Comparison of ENCODE assay signal across 14 cellular contexts in genomic region chr1:36367067-36367466, GRCh38. TPM values are rescaled to one million over a fixed set of nuclear protein-coding genes. Genes with fewer than 3 reads are reported as not detected.
A peak's percentile ranks its signal among the peaks of the same experiment; 100 is the strongest.
DNase-seq lines count a peak whose midpoint lies in the region; ATAC-seq and TF ChIP-seq lines count a peak whose summit lies in the region.
"Had no signal": no experiment of that assay in that cellular context is flagged by ENCODE, and none has a peak within 500 bp of the region (broad histone marks: within the 10 kb centered on the region; RNA-seq: fewer than 3 reads in every experiment).

No MANE protein-coding gene starts in this region.

- peaks cover 6 to 75% of the 10 kb centered on the region in 2 experiments; a peak in 2 of 4 replicates for H3K79me1 ChIP-seq in IMR-90 (ENCODE audit: low read depth in 1 of 2, low read length in 2 of 2)

- peaks cover 70% of the 10 kb centered on the region for H3K4me1 ChIP-seq in BLaER1
- H3K4me1 ChIP-seq in IMR-90 (ENCODE audit: control insufficient read depth, insufficient read depth, low read length), result peaks cover 12% of the 10 kb centered on the region
- peaks cover 74 to 77% of the 10 kb centered on the region in 2 experiments for H3K4me1 ChIP-seq in neutrophil (ENCODE audit: control insufficient read depth in 1 of 2, insufficient read depth in 1 of 2, low read depth in 1 of 2, low read length in 1 of 2)
- H3K4me1 ChIP-seq in Caco-2, result no peaks in the 10 kb centered on the region

- WGBS in IMR-90 (ENCODE audit: extremely low coverage in 2 of 2, insufficient read length in 1 of 2), 2 experiments, result 83% methylated on average over 3 of the region's 5 CpGs; no CpG with 5 or more reads in 1 of the 2 experiments

- H3K4me1 Mint-ChIP-seq in brain, result peaks cover 64% of the 10 kb centered on the region
- H3K4me1 Mint-ChIP-seq in Caco-2 (ENCODE audit: low read depth, unreplicated experiment), result no peaks in the 10 kb centered on the region

- no peak overlapping the region for H3K56ac ChIP-seq in IMR-90 (ENCODE audit: extremely low read depth, insufficient read depth, low read length)

- H3K36me3 Mint-ChIP-seq in brain (peaks cover 37% of the 10 kb centered on the region), Caco-2 (ENCODE audit: insufficient read depth, unreplicated experiment) (peaks cover 3% of the 10 kb centered on the region)

- TF ChIP-seq CTCF in IMR-90 (conservative IDR thresholded peaks at IDR 0.05; ENCODE audit: low read depth, low read length) (no peak), brain (conservative IDR thresholded peaks at IDR 0.05) (no peak), neutrophil (IDR thresholded peaks at IDR 0.05) (no peak), Caco-2 (IDR thresholded peaks at IDR 0.05; ENCODE audit: insufficient read depth in 1 of 2, low read depth in 1 of 2, low read length in 1 of 2, severe bottlenecking in 1 of 2, unreplicated experiment in 1 of 2) (no peak)

- no peak overlapping the region for H3K23ac ChIP-seq in IMR-90 (ENCODE audit: low read depth, low read length)

- peak overlapping the region; percentile 81 for H3K4me2 ChIP-seq in BLaER1
- H3K4me2 ChIP-seq in IMR-90 (ENCODE audit: low read depth, low read length), result no peak overlapping the region

- no peaks in the 10 kb centered on the region for H3K9me3 Mint-ChIP-seq in brain
- H3K9me3 Mint-ChIP-seq in Caco-2 (ENCODE audit: unreplicated experiment), result no peaks in the 10 kb centered on the region

- no peak overlapping the region for H3K4me3 ChIP-seq in BLaER1
- no peak overlapping the region for H3K4me3 ChIP-seq in IMR-90 (ENCODE audit: insufficient read depth, low read depth, low read length)
- peak overlapping the region; percentile 23 to 58 for H3K4me3 ChIP-seq in neutrophil (ENCODE audit: low read depth in 1 of 2, low read length in 1 of 2)
- no peak overlapping the region for H3K4me3 ChIP-seq in Caco-2 (ENCODE audit: low read depth, low read length)
- H3K4me3 ChIP-seq: breast epithelium had no signal

- ATAC-seq in IMR-90 (ENCODE audit: low read depth) (no peak), GM19328 (IDR thresholded peaks at IDR 0.05; ENCODE audit: unreplicated experiment) (no peak), HG03108 (IDR thresholded peaks at IDR 0.05; ENCODE audit: unreplicated experiment) (no peak)

- dilution Hi-C loops in IMR-90 (cut with HindIII; ENCODE audit: low sequenced_read_pairs, unreplicated experiment), result no loop called here

- H2BK20ac ChIP-seq in IMR-90 (ENCODE audit: low read depth, low read length), result no peak overlapping the region

- intact Hi-C loops in IMR-90 (cut with micrococcal nuclease) (loop anchor here (5.0 kb wide), 1 partner anchor 45 kb away; the partner anchor contains the start of gene EVA1B), Caco-2 (cut with micrococcal nuclease; ENCODE audit: unreplicated experiment) (no loop called here)

- POLR2A ChIA-PET in IMR-90 (lab: Charles Lee; ENCODE audit: unreplicated experiment), result no interaction called here
- POLR2A ChIA-PET in Caco-2 (lab: Charles Lee), result no interaction called here

- TF ChIP-seq POLR2A in IMR-90 (IDR thresholded peaks at IDR 0.05; ENCODE audit: low read depth, low read length), result no peak

- H2AK9ac ChIP-seq in IMR-90 (replicated peaks; ENCODE audit: low read depth, low read length, poor library complexity), result peak overlapping the region; percentile 6

- H3K27ac Mint-ChIP-seq in brain (peak overlapping the region in 4 of 5 experiments; percentile 93 to 99 (median 98)), Caco-2 (ENCODE audit: unreplicated experiment) (no peak overlapping the region)

- no peak overlapping the region for H3K18ac ChIP-seq in IMR-90 (ENCODE audit: low read depth, low read length)

- peak overlapping the region in 1 of 5 experiments; percentile 35 for H3K4me3 Mint-ChIP-seq in brain
- H3K4me3 Mint-ChIP-seq in Caco-2 (ENCODE audit: unreplicated experiment), result no peak overlapping the region

- H4K20me1 ChIP-seq in BLaER1 (peaks cover 35% of the 10 kb centered on the region), IMR-90 (ENCODE audit: insufficient read depth, low read length) (peaks cover 10% of the 10 kb centered on the region; the same call in 1 of the 2 replicates)

- no peak overlapping the region for H4K5ac ChIP-seq in IMR-90 (ENCODE audit: low read depth, low read length)

- H2BK120ac ChIP-seq in IMR-90 (ENCODE audit: low read depth, low read length), result no peak overlapping the region

- no peak for TF ChIP-seq RAD21 in IMR-90 (IDR thresholded peaks at IDR 0.05; ENCODE audit: low read length)

- H3K27ac ChIP-seq in BLaER1 (peak overlapping the region; percentile 36; the same call in 1 of the 2 replicates), IMR-90 (ENCODE audit: insufficient read depth, low read length) (no peak overlapping the region; the same call in 1 of the 2 replicates), neutrophil (peak overlapping the region; percentile 97)

- no peak overlapping the region for H2BK5ac ChIP-seq in IMR-90 (ENCODE audit: low read depth, low read length, poor library complexity, severe bottlenecking)

- H3K9me3 ChIP-seq in BLaER1 (no peaks in the 10 kb centered on the region), IMR-90 (ENCODE audit: control insufficient read depth, insufficient read depth, low read length) (no peaks in the 10 kb centered on the region), neutrophil (no peaks in the 10 kb centered on the region), Caco-2 (no peaks in the 10 kb centered on the region)
- H3K9me3 ChIP-seq: BE2C, breast epithelium had no signal

- H2AFZ ChIP-seq in IMR-90 (replicated peaks; ENCODE audit: low read length, poor library complexity), result no peak overlapping the region

- peak overlapping the region; percentile 47 for H3K4ac ChIP-seq in IMR-90 (ENCODE audit: low read depth, low read length)

- no peaks in the 10 kb centered on the region for H3K27me3 ChIP-seq in BLaER1
- no peaks in the 10 kb centered on the region for H3K27me3 ChIP-seq in IMR-90 (ENCODE audit: control insufficient read depth, insufficient read depth, low read length)
- no peaks in the 10 kb centered on the region for H3K27me3 ChIP-seq in neutrophil
- H3K27me3 ChIP-seq in Caco-2 (replicated peaks; ENCODE audit: control insufficient read depth, insufficient read depth, low read length), result no peaks in the 10 kb centered on the region
- H3K27me3 ChIP-seq: BE2C, breast epithelium had no signal

- DNase-seq in IMR-90 (no peak), NCI-H2029 treated with DMSO at 0.1 percent for 48 hours (lab: John Stamatoyannopoulos, UW) (no peak), Caco-2 (no peak)
- DNase-seq: erythroblast, mammary epithelial cell, NCI-H524 treated with DMSO at 0.1 percent for 48 hours, T1000 had no signal

- H3K27me3 Mint-ChIP-seq in brain, result no peaks in the 10 kb centered on the region
- H3K27me3 Mint-ChIP-seq in Caco-2 (ENCODE audit: insufficient read depth, unreplicated experiment), result no peaks in the 10 kb centered on the region

- no peak overlapping the region for H3K14ac ChIP-seq in IMR-90 (replicated peaks; ENCODE audit: low read depth, low read length)

- no peak overlapping the region for H4K91ac ChIP-seq in IMR-90 (ENCODE audit: insufficient read depth, low read depth, low read length)

- no peak overlapping the region for H4K8ac ChIP-seq in IMR-90 (ENCODE audit: low read depth in 2 of 2, low read length in 2 of 2)

- H3K9ac ChIP-seq in BLaER1 (no peak overlapping the region), IMR-90 (ENCODE audit: low read depth, low read length) (no peak overlapping the region)

- no TSS peak for BruUV-seq in IMR-90 (replicated peaks; lab: Mats Ljungman, UMichigan)
- no TSS peak for BruUV-seq in Caco-2 (replicated peaks; lab: Mats Ljungman, UMichigan)

- in situ Hi-C loops in IMR-90 (cut with MboI; ENCODE audit: low sequenced_read_pairs), result no loop called here

- peaks cover 19% of the 10 kb centered on the region for H3K9me1 ChIP-seq in IMR-90 (ENCODE audit: insufficient read depth, low read length)

- CTCF ChIA-PET in IMR-90 (lab: Yijun Ruan, JAX), result interaction anchor here (1.4 to 2.3 kb wide), 2 partner anchors 16 to 25 kb away, joined by 5 to 15 read pairs; no protein-coding TSS in a partner anchor
- CTCF ChIA-PET in Caco-2 (lab: Charles Lee), result no interaction called here

- peak overlapping the region; percentile 17; the same call in 1 of the 2 replicates for H2AK5ac ChIP-seq in IMR-90 (ENCODE audit: low read depth, low read length)

- H2BK15ac ChIP-seq in IMR-90 (ENCODE audit: low read depth, low read length), result no peak overlapping the region

- H3K36me3 ChIP-seq in BLaER1, result peaks cover 20% of the 10 kb centered on the region
- H3K36me3 ChIP-seq in IMR-90 (ENCODE audit: control insufficient read depth, insufficient read depth, low read length), result peaks cover 17% of the 10 kb centered on the region
- peaks cover 50% of the 10 kb centered on the region for H3K36me3 ChIP-seq in neutrophil
- no peaks in the 10 kb centered on the region for H3K36me3 ChIP-seq in Caco-2 (ENCODE audit: control insufficient read depth, insufficient read depth, low read length)
- H3K36me3 ChIP-seq: BE2C, breast epithelium had no signal

TF ChIP-seq in IMR-90, 13 proteins besides CTCF, POLR2A, EP300 and RAD21:
- TF ChIP-seq SMC3 (IDR thresholded peaks at IDR 0.05; ENCODE audit: low read depth, low read length), result no peak
- no peak for TF ChIP-seq RFX5 (IDR thresholded peaks at IDR 0.05; ENCODE audit: low read depth, low read length)
- no peak for TF ChIP-seq BHLHE40 (IDR thresholded peaks at IDR 0.05; ENCODE audit: low read depth, low read length)
- no peak for TF ChIP-seq MAZ (IDR thresholded peaks at IDR 0.05; ENCODE audit: borderline replicate concordance, low read depth, low read length)
- TF ChIP-seq FOS (IDR thresholded peaks at IDR 0.05; ENCODE audit: low read depth, low read length), result no peak
- no peak for TF ChIP-seq CHD1 (IDR thresholded peaks at IDR 0.05; ENCODE audit: low read depth, low read length)

RNA-seq across cellular contexts. Expression of gene STK40, which starts 18.7 kb away (rescaled TPM):
- total RNA-seq in IMR-90 (2012; rRNA removed) (13.9 and 16.0 TPM in 2 replicates), Caco-2 (2022) (26.7 and 29.7 TPM in 2 replicates)
- polyA plus RNA-seq in IMR-90 (2012; rRNA removed) (29.9 and 30.6 TPM in 2 replicates), brain (ENCODE audit: insufficient read depth, low read depth, low replicate concordance) (30.6 TPM)
- polyA plus RNA-seq in IMR-90 (2012; cell fraction: cytosol; rRNA removed), result 19.7 and 29.3 TPM in 2 replicates
- polyA plus RNA-seq in IMR-90 (2012; cell fraction: nucleus; rRNA removed; ENCODE audit: low replicate concordance), result 49.8 and 78.6 TPM in 2 replicates

RNA-seq across cellular contexts. Expression of gene LSM10, which starts 30.6 kb away (rescaled TPM):
- 10.3 and 11.7 TPM in 2 replicates for total RNA-seq in IMR-90 (2012; rRNA removed)
- polyA plus RNA-seq in IMR-90 (2012; rRNA removed), result 78.9 and 94.1 TPM in 2 replicates
- 66.7 and 93.2 TPM in 2 replicates for polyA plus RNA-seq in IMR-90 (2012; cell fraction: cytosol; rRNA removed)
- polyA plus RNA-seq in IMR-90 (2012; cell fraction: nucleus; rRNA removed; ENCODE audit: low replicate concordance), result 24.5 and 29.7 TPM in 2 replicates
- 53.0 TPM for polyA plus RNA-seq in brain (ENCODE audit: insufficient read depth, low read depth, low replicate concordance)
- total RNA-seq in Caco-2 (2022), result 19.6 and 20.7 TPM in 2 replicates

RNA-seq across cellular contexts. Expression of gene EVA1B, which starts 43.6 kb away (rescaled TPM):
- total RNA-seq in IMR-90 (2012; rRNA removed) (49.8 and 63.3 TPM in 2 replicates), Caco-2 (2022) (4.1 and 5.5 TPM in 2 replicates)
- polyA plus RNA-seq in IMR-90 (2012; rRNA removed) (64.6 and 147 TPM in 2 replicates), brain (ENCODE audit: insufficient read depth, low read depth, low replicate concordance) (5.2 TPM)
- polyA plus RNA-seq in IMR-90 (2012; cell fraction: cytosol; rRNA removed), result 167 and 245 TPM in 2 replicates
- polyA plus RNA-seq in IMR-90 (2012; cell fraction: nucleus; rRNA removed; ENCODE audit: low replicate concordance), result 42.8 and 99.5 TPM in 2 replicates

Comparison
In these comparisons a context has a peak if more than half of its experiments do, and no peak if none do; other contexts are left out.
1. H3K4me3 ChIP-seq: peak in neutrophil (2 of 2); none in BLaER1 (single experiment), IMR-90 (single experiment) and Caco-2 (single experiment).